Comparison of ENCODE assay signal across 9 cellular contexts in the genomic region with DNA sequence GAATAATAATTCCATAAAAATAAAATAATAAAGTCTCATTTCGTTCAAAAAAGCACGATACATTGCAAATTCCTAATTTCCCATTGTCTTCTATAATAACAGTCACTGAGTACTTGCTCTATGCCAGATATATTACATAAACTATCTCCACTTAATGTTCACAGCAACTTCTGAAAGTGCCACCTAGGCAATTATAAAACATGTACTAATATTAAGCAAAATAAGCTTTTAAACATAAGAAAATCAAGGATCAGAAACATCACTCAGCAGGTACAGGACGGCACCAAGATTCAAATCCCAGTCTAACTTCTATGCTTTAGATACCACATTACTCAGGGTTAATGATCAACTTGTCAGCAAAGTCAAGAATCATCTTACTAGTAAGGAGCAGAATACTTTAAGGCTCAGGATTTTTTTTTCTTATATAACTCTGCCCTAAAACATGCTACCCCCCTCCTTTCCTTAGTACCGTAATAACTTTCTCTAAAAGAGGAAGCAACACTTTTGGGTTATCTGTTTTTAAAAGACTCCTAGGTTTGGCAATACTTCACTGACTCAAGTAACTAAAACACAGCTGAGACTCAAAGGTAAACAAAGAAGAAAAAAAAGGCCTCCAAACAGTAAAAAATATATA.
DNase-seq lines count a peak whose midpoint lies in the region; ATAC-seq and TF ChIP-seq lines count a peak whose summit lies in the region.
"Had no signal": no experiment of that assay in that cellular context is flagged by ENCODE, and none has a peak within 500 bp of the region (broad histone marks: within the 10 kb centered on the region; RNA-seq: fewer than 3 reads in every experiment).

No MANE protein-coding gene starts in this region.

- H3K27ac ChIP-seq in brain microvascular endothelial cell, result no peak overlapping the region

- H3K27me3 ChIP-seq in brain microvascular endothelial cell (replicated peaks), result no peaks in the 10 kb centered on the region

- ATAC-seq in GM18858 (IDR thresholded peaks at IDR 0.05; ENCODE audit: unreplicated experiment), result peak; percentile 82
- ATAC-seq in HG02870 (IDR thresholded peaks at IDR 0.05; ENCODE audit: unreplicated experiment), result peak; percentile 93

- no peaks in the 10 kb centered on the region for H3K36me3 ChIP-seq in brain microvascular endothelial cell (replicated peaks)

- DNase-seq in NOMO-1 treated with DMSO at 0.1 percent for 48 hours (lab: John Stamatoyannopoulos, UW; ENCODE audit: unreplicated experiment) (peak; percentile 96), midbrain (lab: John Stamatoyannopoulos, UW) (peak; percentile 6), NCI-H1092 (lab: John Stamatoyannopoulos, UW) (no peak), NCI-H1092 treated with DMSO at 0.1 percent for 48 hours (lab: John Stamatoyannopoulos, UW) (no peak), inferior parietal cortex (ENCODE audit: extremely low spot score) (no peak), brain microvascular endothelial cell (no peak)
- DNase-seq: NCI-H345 had no signal

- in situ Hi-C loops in brain microvascular endothelial cell (cut with HindIII; ENCODE audit: low pct_ligation_motif_present, low sequenced_read_pairs), result no loop called here

- no peak overlapping the region for H3K4me3 ChIP-seq in brain microvascular endothelial cell (ENCODE audit: low read depth, low read length)

- TF ChIP-seq CTCF in brain microvascular endothelial cell (IDR thresholded peaks at IDR 0.05; ENCODE audit: low read depth, low read length, missing control alignments), result no peak

Comparison
In these comparisons a context has a peak if more than half of its experiments do, and no peak if none do; other contexts are left out.
1. DNase-seq: peak in NOMO-1 treated with DMSO at 0.1 percent for 48 hours (single experiment) and midbrain (single experiment); none in NCI-H1092 (single experiment), NCI-H1092 treated with DMSO at 0.1 percent for 48 hours (single experiment), inferior parietal cortex (single experiment) and brain microvascular endothelial cell (single experiment).